8 cellular contexts compared by ENCODE assay signal in the genomic region with DNA sequence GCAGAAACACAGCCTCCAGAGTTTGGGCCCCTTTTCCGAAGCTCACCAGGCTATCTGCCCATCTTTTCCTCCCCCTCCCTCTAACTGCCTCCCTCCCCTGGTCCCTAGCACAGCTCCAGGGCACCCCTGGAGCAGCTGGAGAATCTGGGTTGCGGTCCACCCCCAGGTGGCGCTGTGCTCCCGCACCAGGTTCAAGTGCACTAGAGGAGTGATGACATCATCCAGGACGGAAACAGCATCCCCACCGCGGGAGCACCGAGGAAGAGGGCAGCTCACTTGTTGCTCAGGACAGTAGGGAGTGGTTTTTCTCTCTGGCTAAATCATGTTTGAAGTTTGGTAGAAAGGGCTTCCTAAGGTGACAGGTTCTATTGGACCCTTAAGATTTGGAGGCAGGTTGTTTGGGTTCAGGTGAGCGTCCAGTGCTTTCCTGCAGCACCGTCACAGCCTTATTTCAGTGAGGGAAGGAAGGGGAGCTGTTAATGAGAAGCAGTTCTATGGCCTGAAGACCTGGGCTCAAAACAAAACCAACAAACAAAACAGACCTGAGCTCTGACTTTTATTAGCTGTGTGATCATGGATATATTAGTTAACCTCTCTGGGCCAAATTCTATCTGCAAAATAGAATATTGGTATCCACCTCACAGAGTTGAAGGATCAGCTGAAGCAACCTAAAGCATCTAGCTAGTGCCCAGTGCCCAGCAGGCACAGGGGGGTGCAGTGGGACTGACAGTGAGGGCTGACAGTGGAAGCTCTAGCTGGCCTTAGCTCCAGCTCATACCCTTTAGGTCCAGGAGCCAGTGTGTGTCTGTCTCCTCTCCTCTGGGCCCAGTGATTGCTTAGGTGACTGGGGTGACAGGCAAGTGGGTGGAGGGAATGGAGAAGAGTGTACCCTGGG. TPM values are rescaled to one million over a fixed set of nuclear protein-coding genes. Genes with fewer than 3 reads are reported as not detected.
DNase-seq lines count a peak whose midpoint lies in the region; ATAC-seq and TF ChIP-seq lines count a peak whose summit lies in the region.

No MANE protein-coding gene starts in this region.

- intact Hi-C loops in MCF 10A (cut with micrococcal nuclease): loop anchor here (1.0 kb wide), 4 partner anchors 18 to 223 kb away; partner anchors contain the start of gene TIMM17A

- peaks cover 11% of the 10 kb centered on the region for H3K36me3 ChIP-seq in WERI-Rb-1

- peak; percentile 63 for ATAC-seq in HG03097 (IDR thresholded peaks at IDR 0.05; ENCODE audit: low FRiP score, unreplicated experiment)
- no peak for ATAC-seq in GM18907 (IDR thresholded peaks at IDR 0.05; ENCODE audit: unreplicated experiment)

- peaks cover 13% of the 10 kb centered on the region for H3K27me3 Mint-ChIP-seq in MCF 10A (ENCODE audit: insufficient read depth, unreplicated experiment)

- H3K4me3 ChIP-seq in WERI-Rb-1 (ENCODE audit: low read depth, low read length): no peak overlapping the region

- no TSS peak for BruUV-seq in MCF 10A (replicated peaks; lab: Mats Ljungman, UMichigan)

- in situ Hi-C loops in GM13977 (cut with MboI; ENCODE audit: low pct_unique_long_range_greater_than_20kb, low sequenced_read_pairs, unreplicated experiment): loop anchor here (10.0 kb wide), 1 partner anchor 239 kb away; no protein-coding TSS in a partner anchor

- DNase-seq in GM13977 (ENCODE audit: low spot score) (peak; percentile 88), NCI-H2227 (lab: John Stamatoyannopoulos, UW; ENCODE audit: unreplicated experiment) (peak; percentile 92), WERI-Rb-1 (peak; percentile 99), MCF 10A (ENCODE audit: unreplicated experiment) (peak; percentile 95), inferior parietal cortex (ENCODE audit: extremely low spot score) (peak; percentile 81)
- peak; percentile 61 to 86 for DNase-seq in stimulated activated CD4-positive, alpha-beta T cell treated with anti-CD3 and anti-CD28 coated beads, Interleukin-12 subunit alpha, Interleukin-12 subunit beta, amount 100 ng/mL, for 24 hours (ENCODE audit: low read depth in 2 of 2)

- no peak overlapping the region for H3K4me3 Mint-ChIP-seq in MCF 10A (ENCODE audit: unreplicated experiment)

- H3K36me3 Mint-ChIP-seq in MCF 10A (ENCODE audit: insufficient read depth, unreplicated experiment): no peaks in the 10 kb centered on the region

- TF ChIP-seq CTCF in GM13977 (IDR thresholded peaks at IDR 0.05; ENCODE audit: extremely low read depth, insufficient read depth, missing control alignments): peak; percentile 90
- TF ChIP-seq CTCF in WERI-Rb-1 (IDR thresholded peaks at IDR 0.05; ENCODE audit: low read depth, low read length): peak; percentile 100
- peak; percentile 99 for TF ChIP-seq CTCF in MCF 10A (IDR thresholded peaks at IDR 0.05; ENCODE audit: unreplicated experiment)

- no peaks in the 10 kb centered on the region for H3K9me3 ChIP-seq in WERI-Rb-1 (ENCODE audit: severe bottlenecking)

- POLR2A ChIA-PET in MCF 10A (lab: Yijun Ruan, JAX): interaction anchor here (0.6 to 7.7 kb wide), 23 partner anchors 9 to 223 kb away, joined by 3 to 77 read pairs (median 4); partner anchors contain the start of genes RNPEP and TIMM17A

- H3K4me1 Mint-ChIP-seq in MCF 10A (ENCODE audit: insufficient read depth, unreplicated experiment): peaks cover 5% of the 10 kb centered on the region

- no peaks in the 10 kb centered on the region for H3K27me3 ChIP-seq in WERI-Rb-1 (ENCODE audit: insufficient read depth, low read depth, severe bottlenecking)

- H3K27ac ChIP-seq in WERI-Rb-1: peak overlapping the region; percentile 26

- peaks cover 8% of the 10 kb centered on the region for H3K9me3 Mint-ChIP-seq in MCF 10A (ENCODE audit: unreplicated experiment)

- no peak overlapping the region for H3K27ac Mint-ChIP-seq in MCF 10A (ENCODE audit: low read depth, unreplicated experiment)

- CTCF ChIA-PET in MCF 10A (lab: Yijun Ruan, JAX): interaction anchor here (0.5 to 22.4 kb wide), 73 partner anchors 9 to 1677 kb away, joined by 3 to 882 read pairs (median 6); partner anchors contain the start of genes IPO9, LMOD1, RNPEP and TIMM17A

RNA-seq across cellular contexts. Expression of gene SHISA4, which starts 7.5 kb away (rescaled TPM):
- 7.6 and 20.9 TPM in 2 replicates for total RNA-seq in MCF 10A (2022)

RNA-seq across cellular contexts. Expression of gene LMOD1, which starts 50.2 kb away (rescaled TPM):
- total RNA-seq in MCF 10A (2022): not detected in 2 replicates

RNA-seq across cellular contexts. Expression of gene TIMM17A, which starts 59.1 kb away (rescaled TPM):
- total RNA-seq in MCF 10A (2022): 157 and 171 TPM in 2 replicates
